Comparison of ENCODE assay signal across 15 cellular contexts in genomic region chr14:76138758-76139723, GRCh38. TPM values are rescaled to one million over a fixed set of nuclear protein-coding genes. Genes with fewer than 3 reads are reported as not detected.
DNase-seq lines count a peak whose midpoint lies in the region; ATAC-seq lines count a peak whose summit lies in the region.
"Had no signal": no experiment of that assay in that cellular context is flagged by ENCODE, and none has a peak within 500 bp of the region (broad histone marks: within the 10 kb centered on the region; RNA-seq: fewer than 3 reads in every experiment).

No MANE protein-coding gene starts in this region.

- no peak overlapping the region for H3K14ac ChIP-seq in mesenchymal stem cell (ENCODE audit: low read length in 2 of 2)

- peaks cover 79% of the 10 kb centered on the region for H3K27me3 Mint-ChIP-seq in stimulated activated memory B cell treated with anti-CD40 and anti-IgM and Interleukin-4, amounts not matched to agents 10 μg/mL and 1 μg/mL and 100 μg/mL, for 72 hours

- H3K27me3 ChIP-seq in mesenchymal stem cell (ENCODE audit: control insufficient read depth in 1 of 2, insufficient read depth in 1 of 2, low read length in 2 of 2): peaks cover 60 to 66% of the 10 kb centered on the region in 2 experiments
- H3K27me3 ChIP-seq in subcutaneous abdominal adipose tissue (ENCODE audit: control insufficient read depth in 5 of 5, insufficient read depth in 4 of 5, low read length in 5 of 5): peaks cover 23 to 53% (median 46%) of the 10 kb centered on the region in 5 donors

- H3K4me3 Mint-ChIP-seq in stimulated activated memory B cell treated with anti-CD40 and anti-IgM and Interleukin-4, amounts not matched to agents 10 μg/mL and 1 μg/mL and 100 μg/mL, for 72 hours: no peak overlapping the region
- H3K4me3 Mint-ChIP-seq: activated naive CD4-positive, alpha-beta T cell treated with anti-CD3 and anti-CD28 coated beads, Interleukin-2, amount 10 ng/mL, durations not matched to agents 7 days and 5 days had no signal

- H3K79me1 ChIP-seq in mesenchymal stem cell (replicated peaks; ENCODE audit: low read length, poor library complexity, severe bottlenecking): no peaks in the 10 kb centered on the region

- peak overlapping the region in 1 of 2 experiments; percentile 63 for H3K4me3 ChIP-seq in mesenchymal stem cell (ENCODE audit: insufficient read depth in 1 of 2, low read depth in 1 of 2, low read length in 2 of 2)
- H3K4me3 ChIP-seq in subcutaneous abdominal adipose tissue (ENCODE audit: low read depth in 1 of 5, low read length in 5 of 5): peak overlapping the region in 3 of 5 donors; percentile 22 to 40 (median 27)

- H3K27ac Mint-ChIP-seq in stimulated activated memory B cell treated with anti-CD40 and anti-IgM and Interleukin-4, amounts not matched to agents 10 μg/mL and 1 μg/mL and 100 μg/mL, for 72 hours: no peak overlapping the region

- H3K4me1 ChIP-seq in mesenchymal stem cell (ENCODE audit: control insufficient read depth, insufficient read depth, low read depth, low read length): peaks cover 7% of the 10 kb centered on the region
- H3K4me1 ChIP-seq in subcutaneous abdominal adipose tissue (ENCODE audit: control insufficient read depth in 5 of 5, insufficient read depth in 5 of 5, low read length in 5 of 5): peaks cover 0 to 5% (median 5%) of the 10 kb centered on the region in 5 donors

- H2BK5ac ChIP-seq in mesenchymal stem cell (ENCODE audit: low read depth, low read length, poor library complexity, severe bottlenecking): no peak overlapping the region

- H3K9ac ChIP-seq in mesenchymal stem cell (ENCODE audit: low read length) (no peak overlapping the region), subcutaneous abdominal adipose tissue (ENCODE audit: low read length in 5 of 5) (no peak overlapping the region)

- H3K23ac ChIP-seq in mesenchymal stem cell (ENCODE audit: low read length in 2 of 2): no peak overlapping the region

- H2AFZ ChIP-seq in mesenchymal stem cell (ENCODE audit: low read depth, low read length): no peak overlapping the region

- no peak overlapping the region for H3K18ac ChIP-seq in mesenchymal stem cell (ENCODE audit: low read depth in 1 of 2, low read length in 2 of 2)

- no peak overlapping the region for H2BK12ac ChIP-seq in mesenchymal stem cell (ENCODE audit: low read length in 2 of 2)

- H3K36me3 Mint-ChIP-seq in stimulated activated memory B cell treated with anti-CD40 and anti-IgM and Interleukin-4, amounts not matched to agents 10 μg/mL and 1 μg/mL and 100 μg/mL, for 72 hours: peaks cover 5% of the 10 kb centered on the region

- H3K27ac ChIP-seq in mesenchymal stem cell (ENCODE audit: low read length, poor library complexity, severe bottlenecking): no peak overlapping the region
- H3K27ac ChIP-seq in subcutaneous abdominal adipose tissue (ENCODE audit: low read depth, low read length): no peak overlapping the region
- H3K27ac ChIP-seq: tibial nerve had no signal

- peaks cover 12% of the 10 kb centered on the region for H3K9me3 Mint-ChIP-seq in stimulated activated memory B cell treated with anti-CD40 and anti-IgM and Interleukin-4, amounts not matched to agents 10 μg/mL and 1 μg/mL and 100 μg/mL, for 72 hours

- peaks cover 7% of the 10 kb centered on the region for H3K4me1 Mint-ChIP-seq in stimulated activated memory B cell treated with anti-CD40 and anti-IgM and Interleukin-4, amounts not matched to agents 10 μg/mL and 1 μg/mL and 100 μg/mL, for 72 hours

- no peak overlapping the region for H4K8ac ChIP-seq in mesenchymal stem cell (ENCODE audit: low read length)

- H3K4ac ChIP-seq in mesenchymal stem cell (ENCODE audit: low read depth in 1 of 2, low read length in 2 of 2): no peak overlapping the region

- H3K4me2 ChIP-seq in mesenchymal stem cell (ENCODE audit: low read length, poor library complexity, severe bottlenecking): peak overlapping the region; percentile 80

- no peak overlapping the region for H2BK120ac ChIP-seq in mesenchymal stem cell (ENCODE audit: low read depth, low read length)

- H4K91ac ChIP-seq in mesenchymal stem cell (ENCODE audit: low read length): no peak overlapping the region

- peak; percentile 18 for DNase-seq in NCI-H82 (lab: John Stamatoyannopoulos, UW)
- no peak for DNase-seq in NCI-H82 treated with DMSO at 0.1 percent for 48 hours (lab: John Stamatoyannopoulos, UW; ENCODE audit: unreplicated experiment)
- DNase-seq in ecto neural progenitor cell (ENCODE audit: low spot score): peak; percentile 69
- no peak for DNase-seq in mesenchymal stem cell
- DNase-seq in activated gamma-delta T cell treated with Interleukin-2 at 50 U/mL for 16 hours: no peak
- DNase-seq: activated CD4-positive, alpha-beta T cell treated with anti-CD3 and anti-CD28 coated beads for 1 hour; activated naive CD4-positive, alpha-beta T cell treated with anti-CD3 and anti-CD28 coated beads, Interleukin-2, amount 10 ng/mL, durations not matched to agents 7 days and 5 days; GDM1; HCEC 1CT; mammary epithelial cell; NCI-H1436 had no signal

- H3K9me3 ChIP-seq in mesenchymal stem cell (ENCODE audit: control insufficient read depth, low read length) (peaks cover 5% of the 10 kb centered on the region), subcutaneous abdominal adipose tissue (ENCODE audit: control insufficient read depth in 5 of 5, low read length in 5 of 5) (peaks cover 0 to 17% (median 13%) of the 10 kb centered on the region in 5 donors)

- no peak for ATAC-seq in stimulated activated memory B cell treated with anti-CD40 and anti-IgM and Interleukin-4, amounts not matched to agents 10 μg/mL and 1 μg/mL and 100 μg/mL, for 72 hours
- ATAC-seq in HG03457 (IDR thresholded peaks at IDR 0.05; ENCODE audit: unreplicated experiment): no peak

- H3K36me3 ChIP-seq in mesenchymal stem cell (ENCODE audit: control insufficient read depth in 1 of 2, insufficient read depth in 2 of 2, low read depth in 1 of 2, low read length in 2 of 2) (no peaks in the 10 kb centered on the region), subcutaneous abdominal adipose tissue (ENCODE audit: control insufficient read depth in 5 of 5, insufficient read depth in 5 of 5, low read length in 5 of 5) (no peaks in the 10 kb centered on the region)
- H3K36me3 ChIP-seq: tibial nerve had no signal

- no peak overlapping the region for H2BK15ac ChIP-seq in mesenchymal stem cell (ENCODE audit: low read depth, poor library complexity, severe bottlenecking)

- no peak overlapping the region for H2AK5ac ChIP-seq in mesenchymal stem cell (ENCODE audit: low read length, severe bottlenecking)

- WGBS in mesenchymal stem cell: 10% methylated on average over 50 of the region's 50 CpGs

RNA-seq across cellular contexts. Expression of gene GPATCH2L, which starts 12.7 kb away (rescaled TPM):
- 15.0 TPM for polyA plus RNA-seq in mesenchymal stem cell (2013, experiment 1 of 2)
- 14.9 TPM for polyA plus RNA-seq in mesenchymal stem cell (2013, experiment 2 of 2)

Comparison
In these comparisons a context has a peak if more than half of its experiments do, and no peak if none do; other contexts are left out.
1. DNase-seq: peak in NCI-H82 (single experiment) and ecto neural progenitor cell (single experiment); none in NCI-H82 treated with DMSO at 0.1 percent for 48 hours (single experiment), mesenchymal stem cell (single experiment) and activated gamma-delta T cell treated with Interleukin-2 at 50 U/mL for 16 hours (single experiment).